In the genomic region with DNA sequence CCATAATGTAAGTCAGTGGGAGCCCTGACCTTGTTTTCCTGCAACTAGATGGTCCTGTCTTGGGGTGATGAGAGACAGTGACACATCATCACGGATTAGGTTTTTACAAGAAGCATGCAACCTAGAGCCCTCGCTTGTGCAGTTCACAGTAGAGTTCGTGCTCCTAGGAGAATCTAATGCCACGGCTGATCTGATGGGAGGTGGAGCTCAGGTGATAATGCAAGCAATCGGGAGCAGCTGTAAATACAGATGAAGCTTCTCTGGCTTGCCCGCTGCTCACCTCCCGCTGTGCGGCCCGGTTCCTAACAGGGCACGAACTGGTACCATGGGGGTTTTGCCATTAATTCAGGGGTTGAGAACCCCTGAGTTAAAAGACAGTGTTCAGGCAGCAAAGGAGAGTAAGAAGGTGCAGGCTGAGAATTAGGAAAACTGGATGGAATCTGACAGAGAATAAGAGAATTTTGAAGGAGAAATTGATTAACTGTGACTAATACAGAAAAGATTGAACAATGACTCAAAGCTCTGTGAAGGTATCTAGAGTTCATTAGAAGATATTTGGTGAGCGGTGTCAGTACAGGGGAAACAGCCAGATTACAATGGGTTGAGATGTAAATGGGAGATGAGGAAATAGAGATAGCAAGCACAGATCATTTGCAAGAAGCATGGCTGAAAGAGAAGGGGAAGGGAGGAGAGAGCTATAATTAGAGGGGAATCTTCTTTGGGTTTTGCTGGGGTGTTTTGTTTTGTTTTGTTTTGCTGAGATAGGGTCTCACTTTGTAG, we compare ENCODE assay signal across 20 cellular contexts. TPM values are rescaled to one million over a fixed set of nuclear protein-coding genes. Genes with fewer than 3 reads are reported as not detected.
DNase-seq lines count a peak whose midpoint lies in the region; ATAC-seq and TF ChIP-seq lines count a peak whose summit lies in the region.
"Had no signal": no experiment of that assay in that cellular context is flagged by ENCODE, and none has a peak within 500 bp of the region (broad histone marks: within the 10 kb centered on the region; RNA-seq: fewer than 3 reads in every experiment).

No MANE protein-coding gene starts in this region.

- H3K36me3 ChIP-seq in DOHH2 (ENCODE audit: control insufficient read depth, low read length): peaks cover 11% of the 10 kb centered on the region
- H3K36me3 ChIP-seq in GM23248 (ENCODE audit: low read depth): peaks cover 7% of the 10 kb centered on the region
- peaks cover 17% of the 10 kb centered on the region for H3K36me3 ChIP-seq in OCI-LY3 (replicated peaks; ENCODE audit: low read depth, low read length)
- H3K36me3 ChIP-seq: adrenal gland had no signal

- H3F3A ChIP-seq in DOHH2 (ENCODE audit: control insufficient read depth, insufficient read depth) (peaks cover 53% of the 10 kb centered on the region), GM23248 (ENCODE audit: insufficient read depth) (peaks cover 38% of the 10 kb centered on the region)

- peak overlapping the region; percentile 45 for H3K27ac Mint-ChIP-seq in memory B cell
- H3K27ac Mint-ChIP-seq: dendritic cell treated with granulocyte-macrophage colony-stimulating factor and Interleukin-4, amounts not matched to agents 40 ng/mL and 50 ng/mL, for 4 days; nephron had no signal

- peak overlapping the region; percentile 11 for H3K4me3 Mint-ChIP-seq in memory B cell
- H3K4me3 Mint-ChIP-seq: dendritic cell treated with granulocyte-macrophage colony-stimulating factor and Interleukin-4, amounts not matched to agents 40 ng/mL and 50 ng/mL, for 4 days; nephron had no signal

- no peaks in the 10 kb centered on the region for H3K27me3 ChIP-seq in DOHH2 (ENCODE audit: control insufficient read depth, low read length)
- H3K27me3 ChIP-seq in GM23248 (replicated peaks; ENCODE audit: insufficient read depth): no peaks in the 10 kb centered on the region
- H3K27me3 ChIP-seq in OCI-LY3 (ENCODE audit: low read depth, low read length): no peaks in the 10 kb centered on the region
- H3K27me3 ChIP-seq: adrenal gland, upper lobe of right lung had no signal

- no peak for ATAC-seq in memory B cell (ENCODE audit: low read depth)
- ATAC-seq: psoas muscle, upper lobe of right lung had no signal

- H3K9ac ChIP-seq in GM23248: no peak overlapping the region
- H3K9ac ChIP-seq in OCI-LY3 (ENCODE audit: low read length): peak overlapping the region; percentile 46

- WGBS in GM23248 (ENCODE audit: low coverage in 1 of 2, low lambda C conversion rate in 2 of 2, missing lambda C conversion rate in 2 of 2), 2 experiments: 70 to 72% methylated on average over 11 of the region's 11 CpGs

- H3K9me3 Mint-ChIP-seq in memory B cell: no peaks in the 10 kb centered on the region
- H3K9me3 Mint-ChIP-seq: dendritic cell treated with granulocyte-macrophage colony-stimulating factor and Interleukin-4, amounts not matched to agents 40 ng/mL and 50 ng/mL, for 4 days; nephron had no signal

- H4K20me1 ChIP-seq in DOHH2 (ENCODE audit: control insufficient read depth, insufficient read depth, low read depth, low read length) (no peaks in the 10 kb centered on the region), GM23248 (ENCODE audit: insufficient read depth) (no peaks in the 10 kb centered on the region), OCI-LY3 (ENCODE audit: insufficient read depth, low read length) (peaks cover 5% of the 10 kb centered on the region; the same call in 1 of the 2 replicates)

- H3K9me2 ChIP-seq in DOHH2 (replicated peaks; ENCODE audit: control insufficient read depth, low read length): no peaks in the 10 kb centered on the region
- no peaks in the 10 kb centered on the region for H3K9me2 ChIP-seq in GM23248 (ENCODE audit: insufficient read depth)

- peak overlapping the region; percentile 47 for H3K4me3 ChIP-seq in DOHH2 (ENCODE audit: low read length)
- H3K4me3 ChIP-seq in GM23248: no peak overlapping the region
- H3K4me3 ChIP-seq in OCI-LY3 (ENCODE audit: low read length): peak overlapping the region; percentile 53
- H3K4me3 ChIP-seq: adrenal gland, psoas muscle, SK-N-MC, skin epidermis, upper lobe of right lung had no signal

- H2AFZ ChIP-seq in GM23248 (no peak overlapping the region), OCI-LY3 (ENCODE audit: low read depth, low read length) (no peak overlapping the region)

- in situ Hi-C loops in GM23248 (cut with MboI): no loop called here

- H3K36me3 Mint-ChIP-seq in memory B cell: peaks cover 3% of the 10 kb centered on the region

- H3K4me1 ChIP-seq in DOHH2 (ENCODE audit: control insufficient read depth, low read length) (peaks cover 81% of the 10 kb centered on the region), GM23248 (ENCODE audit: insufficient read depth) (peaks cover 12% of the 10 kb centered on the region), OCI-LY3 (ENCODE audit: low read length) (peaks cover 53% of the 10 kb centered on the region)
- H3K4me1 ChIP-seq: adrenal gland, psoas muscle, upper lobe of right lung had no signal

- TF ChIP-seq CTCF in DOHH2 (IDR thresholded peaks at IDR 0.05; ENCODE audit: low read depth, low read length, poor library complexity, severe bottlenecking) (no peak), OCI-LY3 (IDR thresholded peaks at IDR 0.05; ENCODE audit: low read depth, low read length) (no peak)

- H3K27ac ChIP-seq in DOHH2 (ENCODE audit: low read depth, low read length) (peak overlapping the region; percentile 83), GM23248 (no peak overlapping the region), OCI-LY3 (ENCODE audit: low read length) (peak overlapping the region; percentile 40)
- H3K27ac ChIP-seq: adrenal gland, psoas muscle, SK-N-MC, skin epidermis, upper lobe of right lung had no signal

- no peaks in the 10 kb centered on the region for H3K27me3 Mint-ChIP-seq in memory B cell
- H3K27me3 Mint-ChIP-seq: dendritic cell treated with granulocyte-macrophage colony-stimulating factor and Interleukin-4, amounts not matched to agents 40 ng/mL and 50 ng/mL, for 4 days had no signal

- intact Hi-C loops in posterior vena cava (cut with DNase I): no loop called here

- H3K4me1 Mint-ChIP-seq in memory B cell: peaks cover 26% of the 10 kb centered on the region
- H3K4me1 Mint-ChIP-seq: nephron had no signal

- peak overlapping the region; percentile 93 for H3K4me2 ChIP-seq in DOHH2 (ENCODE audit: low read length)
- no peak overlapping the region for H3K4me2 ChIP-seq in GM23248 (ENCODE audit: unreplicated experiment)
- H3K4me2 ChIP-seq in OCI-LY3 (ENCODE audit: low read length): peak overlapping the region; percentile 88

- DNase-seq in GM23248 (peak; percentile 34), memory B cell (ENCODE audit: low spot score in 2 of 2) (no peak), cerebellum (ENCODE audit: low spot score) (no peak), posterior vena cava (ENCODE audit: low spot score) (no peak), middle frontal gyrus (ENCODE audit: extremely low spot score, low spot score) (no peak)
- DNase-seq: activated effector memory CD4-positive, alpha-beta T cell treated with anti-CD3 and anti-CD28 coated beads, Interleukin-2, amount 50 U/mL, for 16 hours; adrenal gland; foreskin melanocyte; kidney glomerular epithelial cell; NCI-H1417 treated with DMSO at 0.1 percent for 48 hours; NCI-H2171 treated with DMSO at 0.1 percent for 48 hours; psoas muscle; T1000; upper lobe of right lung had no signal

- no peaks in the 10 kb centered on the region for H3K79me2 ChIP-seq in DOHH2 (ENCODE audit: control insufficient read depth, low read length)
- H3K79me2 ChIP-seq in GM23248 (ENCODE audit: insufficient read depth): no peaks in the 10 kb centered on the region
- H3K79me2 ChIP-seq in OCI-LY3 (ENCODE audit: low read length): no peaks in the 10 kb centered on the region

- H3K9me3 ChIP-seq in DOHH2 (ENCODE audit: control insufficient read depth, insufficient read depth, low read length) (no peaks in the 10 kb centered on the region), GM23248 (ENCODE audit: low read depth) (no peaks in the 10 kb centered on the region), OCI-LY3 (ENCODE audit: insufficient read depth, low read length) (no peaks in the 10 kb centered on the region)
- H3K9me3 ChIP-seq: adrenal gland, psoas muscle, upper lobe of right lung had no signal

RNA-seq across cellular contexts. Expression of a gene that starts 21.0 kb away (rescaled TPM):
- total RNA-seq in GM23248 (2014; rRNA removed; shearing (Covaris generic)): 28.1 and 35.2 TPM in 2 replicates
- polyA plus RNA-seq in GM23248 (2016; fragmentation: Nextera tagmentation; extraction: Ambion mirVana): 11.8 and 13.1 TPM in 2 replicates
- total RNA-seq in cerebellum (34.5 TPM), posterior vena cava (10 to 100 TPM; 16.7 to 24.0 TPM)
